8 cellular contexts compared by ENCODE assay signal in genomic region chr7:13262929-13263530, GRCh38.
DNase-seq lines count a peak whose midpoint lies in the region; ATAC-seq and TF ChIP-seq lines count a peak whose summit lies in the region.

No MANE protein-coding gene starts in this region.

- H3K14ac ChIP-seq in IMR-90 (replicated peaks; ENCODE audit: low read depth, low read length), result no peak overlapping the region

- H3K23ac ChIP-seq in IMR-90 (ENCODE audit: low read depth, low read length), result no peak overlapping the region

- no peak overlapping the region for H4K91ac ChIP-seq in IMR-90 (ENCODE audit: insufficient read depth, low read depth, low read length)

- H2BK5ac ChIP-seq in IMR-90 (ENCODE audit: low read depth, low read length, poor library complexity, severe bottlenecking), result no peak overlapping the region

- no peak overlapping the region for H3K4me2 ChIP-seq in IMR-90 (ENCODE audit: low read depth, low read length)

- H4K8ac ChIP-seq in IMR-90 (ENCODE audit: low read depth in 2 of 2, low read length in 2 of 2), result no peak overlapping the region

- no peak overlapping the region for H3K56ac ChIP-seq in IMR-90 (ENCODE audit: extremely low read depth, insufficient read depth, low read length)

- BruUV-seq in IMR-90 (replicated peaks; lab: Mats Ljungman, UMichigan), result no TSS peak

- CTCF ChIA-PET in IMR-90 (lab: Yijun Ruan, JAX), result interaction anchor here (0.7 to 2.1 kb wide), 7 partner anchors 147 to 738 kb away, joined by 3 to 7 read pairs (median 4); partner anchors contain the start of gene ARL4A
- CTCF ChIA-PET in RWPE1 (lab: Yijun Ruan, JAX), result interaction anchor here (0.6 to 1.3 kb wide), 7 partner anchors 8 to 738 kb away, joined by 3 to 5 read pairs (median 4); no protein-coding TSS in a partner anchor

- WGBS in IMR-90 (ENCODE audit: extremely low coverage in 2 of 2, insufficient read length in 1 of 2), 2 experiments, result 0% methylated on average over 1 of the region's 4 CpGs; no CpG with 5 or more reads in 1 of the 2 experiments
- WGBS in ovary, 3 donors, result 0 to 3% (median 2%) methylated on average over 4 of the region's 4 CpGs

- no peaks in the 10 kb centered on the region for H4K20me1 ChIP-seq in IMR-90 (ENCODE audit: insufficient read depth, low read length)

- ATAC-seq in IMR-90 (ENCODE audit: low read depth) (peak; percentile 63; the same call in 1 of the 2 replicates), GM21717 (IDR thresholded peaks at IDR 0.05; ENCODE audit: unreplicated experiment) (no peak)

- H2AFZ ChIP-seq in IMR-90 (replicated peaks; ENCODE audit: low read length, poor library complexity), result no peak overlapping the region

- H2BK20ac ChIP-seq in IMR-90 (ENCODE audit: low read depth, low read length), result no peak overlapping the region

- peak; percentile 87 for TF ChIP-seq CTCF in IMR-90 (conservative IDR thresholded peaks at IDR 0.05; ENCODE audit: low read depth, low read length)
- TF ChIP-seq CTCF in RWPE1 (conservative IDR thresholded peaks at IDR 0.05; ENCODE audit: low read depth), result peak; percentile 80
- TF ChIP-seq CTCF in ovary (IDR thresholded peaks at IDR 0.05), result peak; percentile 44 to 71 (median 49)

- no peak overlapping the region for H3K18ac ChIP-seq in IMR-90 (ENCODE audit: low read depth, low read length)

- H2BK15ac ChIP-seq in IMR-90 (ENCODE audit: low read depth, low read length), result no peak overlapping the region

- intact Hi-C loops in IMR-90 (cut with micrococcal nuclease), result loop anchor here (1.0 to 2.0 kb wide), 4 partner anchors 146 to 738 kb away; no protein-coding TSS in a partner anchor
- intact Hi-C loops in ovary (cut with DNase I), result loop anchor here (10.0 kb wide), 3 partner anchors 578 to 738 kb away; partner anchors contain the start of gene ARL4A (in 1 of the 4)

- TF ChIP-seq POLR2A in IMR-90 (IDR thresholded peaks at IDR 0.05; ENCODE audit: low read depth, low read length), result no peak
- no peak for TF ChIP-seq POLR2A in ovary (IDR thresholded peaks at IDR 0.05)

- H3K4me1 ChIP-seq in IMR-90 (ENCODE audit: control insufficient read depth, insufficient read depth, low read length) (no peaks in the 10 kb centered on the region), ovary (ENCODE audit: insufficient read depth) (no peaks in the 10 kb centered on the region)

- H3K27ac ChIP-seq in IMR-90 (ENCODE audit: insufficient read depth, low read length) (no peak overlapping the region), RWPE1 (no peak overlapping the region), ovary (no peak overlapping the region)

- dilution Hi-C loops in IMR-90 (cut with HindIII; ENCODE audit: low sequenced_read_pairs, unreplicated experiment), result no loop called here

- POLR2A ChIA-PET in IMR-90 (lab: Charles Lee; ENCODE audit: unreplicated experiment), result no interaction called here
- POLR2A ChIA-PET in RWPE1 (lab: Yijun Ruan, JAX; ENCODE audit: low non-redundant PET), result no interaction called here

- H3K27me3 ChIP-seq in IMR-90 (ENCODE audit: control insufficient read depth, insufficient read depth, low read length) (no peaks in the 10 kb centered on the region), ovary (no peaks in the 10 kb centered on the region)

- no peak for TF ChIP-seq EP300 in ovary (IDR thresholded peaks at IDR 0.05)

- H3K9me1 ChIP-seq in IMR-90 (ENCODE audit: insufficient read depth, low read length), result no peaks in the 10 kb centered on the region

- H3K4me3 ChIP-seq in IMR-90 (ENCODE audit: insufficient read depth, low read depth, low read length) (no peak overlapping the region), ovary (no peak overlapping the region)

- in situ Hi-C loops in IMR-90 (cut with MboI; ENCODE audit: low sequenced_read_pairs), result loop anchor here (5.0 kb wide), 3 partner anchors 581 to 741 kb away; no protein-coding TSS in a partner anchor

- no peak overlapping the region for H2AK5ac ChIP-seq in IMR-90 (ENCODE audit: low read depth, low read length)

- H3K9me3 ChIP-seq in IMR-90 (ENCODE audit: control insufficient read depth, insufficient read depth, low read length), result no peaks in the 10 kb centered on the region
- no peaks in the 10 kb centered on the region for H3K9me3 ChIP-seq in ovary

- H3K4ac ChIP-seq in IMR-90 (ENCODE audit: low read depth, low read length), result no peak overlapping the region

- DNase-seq in NCI-H2029 treated with DMSO at 0.1 percent for 48 hours (lab: John Stamatoyannopoulos, UW) (peak; percentile 11), NCI-H2029 (lab: John Stamatoyannopoulos, UW) (no peak), IMR-90 (peak; percentile 52), RWPE1 (ENCODE audit: low spot score) (peak; percentile 24), fibroblast of gingiva (ENCODE audit: low read depth) (peak; percentile 33), ovary (no peak), mesenteric fat pad (ENCODE audit: low spot score) (no peak)

- no peak overlapping the region for H3K9ac ChIP-seq in IMR-90 (ENCODE audit: low read depth, low read length)

- no peaks in the 10 kb centered on the region for H3K36me3 ChIP-seq in IMR-90 (ENCODE audit: control insufficient read depth, insufficient read depth, low read length)
- H3K36me3 ChIP-seq in ovary, result no peaks in the 10 kb centered on the region

- no peak overlapping the region for H4K5ac ChIP-seq in IMR-90 (ENCODE audit: low read depth, low read length)

- H2BK120ac ChIP-seq in IMR-90 (ENCODE audit: low read depth, low read length), result no peak overlapping the region

- H3K79me1 ChIP-seq in IMR-90 (ENCODE audit: low read depth in 1 of 2, low read length in 2 of 2), result no peaks in the 10 kb centered on the region

- peak; percentile 90 for TF ChIP-seq RAD21 in IMR-90 (IDR thresholded peaks at IDR 0.05; ENCODE audit: low read length)

- H2AK9ac ChIP-seq in IMR-90 (replicated peaks; ENCODE audit: low read depth, low read length, poor library complexity), result no peak overlapping the region

TF ChIP-seq in IMR-90, 13 proteins besides CTCF, POLR2A, EP300 and RAD21:
- TF ChIP-seq CHD1 (IDR thresholded peaks at IDR 0.05; ENCODE audit: low read depth, low read length) (no peak), MAZ (IDR thresholded peaks at IDR 0.05; ENCODE audit: borderline replicate concordance, low read depth, low read length) (no peak), SMC3 (IDR thresholded peaks at IDR 0.05; ENCODE audit: low read depth, low read length) (peak; percentile 99)
TF ChIP-seq in IMR-90: peak in this region for 1.

Comparison
In these comparisons a context has a peak if more than half of its experiments do, and no peak if none do; other contexts are left out.
1. DNase-seq: peak in NCI-H2029 treated with DMSO at 0.1 percent for 48 hours (single experiment), IMR-90 (single experiment), RWPE1 (single experiment) and fibroblast of gingiva (single experiment); none in NCI-H2029 (single experiment), ovary (0 of 5) and mesenteric fat pad (single experiment).
2. Peak in every context shown above with its lines, with median percentiles within 50 percentile points of each other: CTCF ChIP-seq.